ENCODE assay signal across 1 cellular context in the genomic region with DNA sequence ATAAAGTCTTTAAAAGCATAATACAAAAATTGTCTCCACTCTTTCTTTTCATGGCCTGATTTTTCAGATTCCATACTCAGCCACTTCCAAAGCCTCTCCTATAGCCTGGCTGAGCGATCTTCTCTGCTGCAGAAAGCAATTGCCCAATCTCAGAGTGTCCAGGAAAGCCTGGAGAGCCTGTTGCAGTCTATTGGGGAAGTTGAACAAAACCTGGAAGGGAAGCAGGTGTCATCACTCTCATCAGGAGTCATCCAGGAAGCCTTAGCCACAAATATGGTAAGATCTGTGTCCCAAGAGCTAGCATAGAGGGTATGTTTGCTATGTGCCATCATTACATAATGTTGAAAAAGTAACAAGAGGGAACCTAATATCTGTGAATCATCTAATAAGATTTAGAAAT.
TF ChIP-seq lines count a peak whose summit lies in the region.

No MANE protein-coding gene starts in this region.

TF ChIP-seq in SK-N-SH, 30 proteins besides CTCF, POLR2A, EP300 and RAD21 (continued from another document):
- TF ChIP-seq, protein P1, sequence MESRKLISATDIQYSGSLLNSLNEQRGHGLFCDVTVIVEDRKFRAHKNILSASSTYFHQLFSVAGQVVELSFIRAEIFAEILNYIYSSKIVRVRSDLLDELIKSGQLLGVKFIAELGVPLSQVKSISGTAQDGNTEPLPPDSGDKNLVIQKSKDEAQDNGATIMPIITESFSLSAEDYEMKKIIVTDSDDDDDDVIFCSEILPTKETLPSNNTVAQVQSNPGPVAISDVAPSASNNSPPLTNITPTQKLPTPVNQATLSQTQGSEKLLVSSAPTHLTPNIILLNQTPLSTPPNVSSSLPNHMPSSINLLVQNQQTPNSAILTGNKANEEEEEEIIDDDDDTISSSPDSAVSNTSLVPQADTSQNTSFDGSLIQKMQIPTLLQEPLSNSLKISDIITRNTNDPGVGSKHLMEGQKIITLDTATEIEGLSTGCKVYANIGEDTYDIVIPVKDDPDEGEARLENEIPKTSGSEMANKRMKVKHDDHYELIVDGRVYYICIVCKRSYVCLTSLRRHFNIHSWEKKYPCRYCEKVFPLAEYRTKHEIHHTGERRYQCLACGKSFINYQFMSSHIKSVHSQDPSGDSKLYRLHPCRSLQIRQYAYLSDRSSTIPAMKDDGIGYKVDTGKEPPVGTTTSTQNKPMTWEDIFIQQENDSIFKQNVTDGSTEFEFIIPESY (IDR thresholded peaks at IDR 0.05; ENCODE audit: borderline replicate concordance, low read depth): no peak
- TF ChIP-seq FOXJ3 (CRISPR knock-in tag; IDR thresholded peaks at IDR 0.05) (no peak), RCOR1 (IDR thresholded peaks at IDR 0.05; ENCODE audit: low read length) (no peak), FOXM1 (IDR thresholded peaks at IDR 0.05; ENCODE audit: low read depth) (no peak), MXI1 (IDR thresholded peaks at IDR 0.05; ENCODE audit: low read depth, low read length) (no peak), JUND (IDR thresholded peaks at IDR 0.05) (no peak), PBX3 (IDR thresholded peaks at IDR 0.05) (no peak), POLR2AphosphoS5 (IDR thresholded peaks at IDR 0.05; ENCODE audit: low read depth, low read length) (no peak), CHD2 (IDR thresholded peaks at IDR 0.05; ENCODE audit: low read length, partially characterized antibody) (no peak), GATA2 (CRISPR knock-in tag; IDR thresholded peaks at IDR 0.05) (no peak), MEF2A (IDR thresholded peaks at IDR 0.05; ENCODE audit: borderline replicate concordance, low read depth) (no peak), NFIC (IDR thresholded peaks at IDR 0.05; ENCODE audit: borderline replicate concordance) (no peak)
